12 cellular contexts compared by ENCODE assay signal in the genomic region with DNA sequence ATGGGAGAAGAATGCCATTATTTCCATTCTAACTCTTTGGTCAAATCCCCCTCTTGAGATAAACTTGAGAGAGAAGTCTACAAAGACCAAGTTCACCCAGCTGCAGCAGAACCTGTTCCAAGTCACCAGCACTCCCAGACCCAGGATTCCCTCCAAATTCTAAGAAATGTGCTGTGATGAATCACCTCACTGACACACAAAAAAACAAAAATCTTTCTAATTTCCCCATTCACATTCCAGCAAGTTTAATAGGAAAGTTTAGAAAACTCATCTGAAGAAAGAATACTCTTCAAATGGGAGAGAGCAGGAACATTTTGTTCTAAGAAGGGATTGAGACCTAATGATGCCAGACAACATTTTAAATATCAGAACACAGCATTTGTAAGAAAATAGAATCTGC.
DNase-seq lines count a peak whose midpoint lies in the region; ATAC-seq and TF ChIP-seq lines count a peak whose summit lies in the region.
"Had no signal": no experiment of that assay in that cellular context is flagged by ENCODE, and none has a peak within 500 bp of the region (broad histone marks: within the 10 kb centered on the region; RNA-seq: fewer than 3 reads in every experiment).

No MANE protein-coding gene starts in this region.

- H3K9me3 ChIP-seq in ovary: no peaks in the 10 kb centered on the region

- peak overlapping the region in 1 of 2 donors; percentile 15 for H3K27ac ChIP-seq in ovary

- no peaks in the 10 kb centered on the region for H3K27me3 ChIP-seq in ovary

- no peak for DNase-seq in Right ventricle myocardium superior
- no peak for DNase-seq in cardiac septum (ENCODE audit: low spot score)
- peak; percentile 76 for DNase-seq in fibroblast of the aortic adventitia (ENCODE audit: low read depth)
- DNase-seq in ovary: peak; percentile 23 to 54 (median 41)
- no peak for DNase-seq in OCI-M2 (lab: John Stamatoyannopoulos, UW; ENCODE audit: unreplicated experiment)
- no peak for DNase-seq in posterior vena cava (ENCODE audit: low spot score)
- no peak for DNase-seq in LoVo (ENCODE audit: low spot score)
- no peak for DNase-seq in Ammon's horn (ENCODE audit: low spot score)
- DNase-seq: NCI-H1092 treated with DMSO at 0.1 percent for 48 hours, NCI-H524 treated with DMSO at 0.1 percent for 48 hours, SHP77 treated with DMSO at 0.1 percent for 48 hours had no signal

- TF ChIP-seq POLR2A in ovary (IDR thresholded peaks at IDR 0.05): no peak

- TF ChIP-seq EP300 in ovary (IDR thresholded peaks at IDR 0.05): no peak

- intact Hi-C loops in Right ventricle myocardium superior (cut with DNase I): loop anchor here (5.0 to 10.0 kb wide), 4 partner anchors 79 to 502 kb away; no protein-coding TSS in a partner anchor
- intact Hi-C loops in cardiac septum (cut with DNase I): loop anchor here (5.0 kb wide), 1 partner anchor 77 kb away; no protein-coding TSS in a partner anchor
- intact Hi-C loops in ovary (cut with DNase I): loop anchor here in 1 of 4 donors (10.0 kb wide), 1 partner anchor 209 kb away; the partner anchor contains the start of gene PLCB4
- intact Hi-C loops in posterior vena cava (cut with DNase I): loop anchor here (5.0 to 10.0 kb wide), 4 partner anchors 47 to 509 kb away; partner anchors contain the start of gene PLCB4 (in 2 of the 2)

- TF ChIP-seq CTCF in fibroblast of the aortic adventitia (IDR thresholded peaks at IDR 0.05; ENCODE audit: insufficient read depth, low read length) (no peak), ovary (IDR thresholded peaks at IDR 0.05) (no peak)

- no peaks in the 10 kb centered on the region for H3K36me3 ChIP-seq in ovary

- no peak overlapping the region for H3K4me3 ChIP-seq in fibroblast of the aortic adventitia (ENCODE audit: low read depth, low read length)
- no peak overlapping the region for H3K4me3 ChIP-seq in ovary

- peaks cover 6% of the 10 kb centered on the region for H3K4me1 ChIP-seq in ovary (ENCODE audit: insufficient read depth)

- peak; percentile 71 for ATAC-seq in Right ventricle myocardium superior (ENCODE audit: poor library complexity)
- ATAC-seq: stimulated activated memory B cell treated with anti-CD40 and anti-IgM and Interleukin-4, amounts not matched to agents 10 μg/mL and 1 μg/mL and 100 μg/mL, for 72 hours had no signal

Comparison
In these comparisons a context has a peak if more than half of its experiments do, and no peak if none do; other contexts are left out.
1. DNase-seq: peak in fibroblast of the aortic adventitia (single experiment) and ovary (5 of 5); none in Right ventricle myocardium superior (single experiment), cardiac septum (single experiment), OCI-M2 (single experiment), posterior vena cava (single experiment), LoVo (single experiment) and Ammon's horn (single experiment).